In genomic region chr2:70785137-70785911, GRCh38 we compare ENCODE assay signal across 8 cellular contexts.
DNase-seq lines count a peak whose midpoint lies in the region; ATAC-seq and TF ChIP-seq lines count a peak whose summit lies in the region.

No MANE protein-coding gene starts in this region.

- TF ChIP-seq CTCF in AG09309 (IDR thresholded peaks at IDR 0.05; ENCODE audit: control insufficient read depth, insufficient read depth, low read depth, low read length, missing control alignments) (peak; percentile 38), GM12875 (IDR thresholded peaks at IDR 0.05; ENCODE audit: borderline replicate concordance, insufficient read depth, low read depth, low read length) (peak; percentile 61; the same call in 1 of the 2 replicates)

- no peak for ATAC-seq in HG03571 (IDR thresholded peaks at IDR 0.05; ENCODE audit: unreplicated experiment)
- ATAC-seq in GM18505 (IDR thresholded peaks at IDR 0.05; ENCODE audit: unreplicated experiment): no peak

- no peak for TF ChIP-seq POLR2A in GM18505 (IDR thresholded peaks at IDR 0.05; ENCODE audit: borderline replicate concordance, extremely low read depth, insufficient read depth, insufficient read length)

- H3K4me3 ChIP-seq in AG09309 (ENCODE audit: control insufficient read depth, low read depth, low read length): no peak overlapping the region
- H3K4me3 ChIP-seq in GM12875 (ENCODE audit: low read depth, low read length): no peak overlapping the region

- DNase-seq in AG09309 (ENCODE audit: low read depth): no peak
- DNase-seq in NCI-H2227 treated with DMSO at 0.1 percent for 48 hours (lab: John Stamatoyannopoulos, UW): peak; percentile 47
- DNase-seq in activated CD8-positive, alpha-beta memory T cell treated with anti-CD3 and anti-CD28 coated beads, Interleukin-2, amount 50 U/mL, for 4 hours: peak; percentile 37
- peak; percentile 16 to 62 for DNase-seq in hippocampal formation (lab: John Stamatoyannopoulos, UW)
- DNase-seq in stimulated activated CD8-positive, alpha-beta memory T cell treated with anti-CD3 and anti-CD28 coated beads, Interleukin-4, amount 100 ng/mL, for 48 hours: peak; percentile 52
